ENCODE assay signal across 9 cellular contexts in the genomic region with DNA sequence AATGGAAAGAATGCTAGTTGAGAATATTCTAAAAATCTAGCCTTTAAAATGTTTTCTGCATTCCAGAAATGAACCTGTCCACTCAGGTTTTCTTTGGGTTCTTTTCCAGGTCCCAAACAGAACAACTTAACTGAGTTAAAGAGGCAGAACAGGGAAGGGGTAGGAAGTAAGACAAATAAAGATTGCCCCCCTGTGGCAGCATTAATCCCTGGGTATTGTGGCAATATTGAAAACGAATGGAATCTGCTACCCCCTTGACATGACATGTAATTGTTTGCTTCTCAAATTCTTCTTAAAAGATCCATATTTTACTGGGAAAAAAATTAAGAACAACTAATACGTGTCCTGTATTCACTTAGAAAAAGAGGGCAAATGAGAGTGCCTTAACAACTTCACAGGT. TPM values are rescaled to one million over a fixed set of nuclear protein-coding genes. Genes with fewer than 3 reads are reported as not detected.
DNase-seq lines count a peak whose midpoint lies in the region; ATAC-seq and TF ChIP-seq lines count a peak whose summit lies in the region.
"Had no signal": no experiment of that assay in that cellular context is flagged by ENCODE, and none has a peak within 500 bp of the region (broad histone marks: within the 10 kb centered on the region; RNA-seq: fewer than 3 reads in every experiment).

No MANE protein-coding gene starts in this region.

- peak; percentile 43 for TF ChIP-seq RAD21 in HCT116 (IDR thresholded peaks at IDR 0.05; ENCODE audit: low read depth)

- H3K27ac ChIP-seq in HCT116 (ENCODE audit: low read depth, low read length) (no peak overlapping the region), lower lobe of right lung (no peak overlapping the region)

- RAD21 ChIA-PET in HCT116 (lab: Charles Lee; ENCODE audit: low non-redundant PET in 1 of 2, low total read pairs in 2 of 2, uncharacterized antibody in 2 of 2, unreplicated experiment in 2 of 2), result no interaction called here

- intact Hi-C loops in HCT116 (cut with micrococcal nuclease), result loop anchor here (2.0 kb wide), 1 partner anchor 149 kb away; no protein-coding TSS in a partner anchor
- intact Hi-C loops in lower lobe of right lung (cut with DNase I), result no loop called here

- POLR2A ChIA-PET in HCT116 (lab: Charles Lee), result no interaction called here

- ATAC-seq in HCT116 (no peak), lower lobe of right lung (no peak), HG02885 (IDR thresholded peaks at IDR 0.05; ENCODE audit: poor library complexity, unreplicated experiment) (no peak)

- H3K9me2 ChIP-seq in HCT116 (ENCODE audit: insufficient read depth), result no peaks in the 10 kb centered on the region

- no peaks in the 10 kb centered on the region for H3K79me2 ChIP-seq in HCT116 (ENCODE audit: insufficient read depth, low read length)

- TF ChIP-seq POLR2A in HCT116 (IDR thresholded peaks at IDR 0.05; ENCODE audit: borderline replicate concordance, extremely low read depth, insufficient read depth, insufficient read length), result no peak

- TF ChIP-seq CTCF in BE2C (IDR thresholded peaks at IDR 0.05; ENCODE audit: low read depth, low read length) (peak; percentile 57), HCT116 (IDR thresholded peaks at IDR 0.05 in 2 of 3, conservative IDR thresholded peaks at IDR 0.05 in 1 of 3; ENCODE audit: borderline replicate concordance in 1 of 3, insufficient read depth in 1 of 3, low read depth in 2 of 3, low read length in 2 of 3) (peak; percentile 27 to 52 (median 30); a peak in 3 of 6 replicates), astrocyte of the cerebellum (IDR thresholded peaks at IDR 0.05; ENCODE audit: low read depth, low read length, missing control alignments) (peak; percentile 26), lower lobe of right lung (IDR thresholded peaks at IDR 0.05) (peak; percentile 28)

- BruUV-seq in HCT116 (replicated peaks; lab: Mats Ljungman, UMichigan), result no TSS peak

- no peak overlapping the region for H3K9ac ChIP-seq in HCT116 (ENCODE audit: low read length)

- CTCF ChIA-PET in HCT116 (lab: Charles Lee), result interaction anchor here (1.4 kb wide), 1 partner anchor 150 kb away, joined by 6 read pairs; no protein-coding TSS in a partner anchor

- H3K9me3 ChIP-seq in BE2C, result no peaks in the 10 kb centered on the region
- H3K9me3 ChIP-seq in HCT116 (ENCODE audit: control insufficient read depth in 1 of 2, insufficient read depth in 1 of 2, low read depth in 1 of 2, low read length in 2 of 2), result no peaks in the 10 kb centered on the region
- H3K9me3 ChIP-seq in lower lobe of right lung, result no peaks in the 10 kb centered on the region

- no peaks in the 10 kb centered on the region for H4K20me1 ChIP-seq in HCT116 (ENCODE audit: insufficient read depth)

- no peak overlapping the region for H3K4me2 ChIP-seq in HCT116 (ENCODE audit: low read length)

- H3K27me3 ChIP-seq in BE2C (no peaks in the 10 kb centered on the region), HCT116 (ENCODE audit: insufficient read depth, low read length) (no peaks in the 10 kb centered on the region), lower lobe of right lung (ENCODE audit: low read depth) (no peaks in the 10 kb centered on the region)

- H3K36me3 ChIP-seq in BE2C (peaks cover 53% of the 10 kb centered on the region), HCT116 (ENCODE audit: control insufficient read depth in 1 of 2, insufficient read depth in 2 of 2, low read length in 2 of 2) (peaks cover 28 to 40% of the 10 kb centered on the region in 2 experiments), lower lobe of right lung (peaks cover 84% of the 10 kb centered on the region)

- in situ Hi-C loops in astrocyte of the cerebellum (cut with HindIII; ENCODE audit: low sequenced_read_pairs), result no loop called here

- H2AFZ ChIP-seq in HCT116 (ENCODE audit: low read depth, low read length, poor library complexity, severe bottlenecking), result no peak overlapping the region

- DNase-seq in BE2C, result no peak
- DNase-seq in HCT116 (ENCODE audit: low read depth, low spot score), result no peak
- DNase-seq in astrocyte of the cerebellum (ENCODE audit: low read depth), result no peak
- DNase-seq in lower lobe of right lung, result no peak
- no peak for DNase-seq in NCI-H146 treated with DMSO at 0.1 percent for 48 hours (lab: John Stamatoyannopoulos, UW; ENCODE audit: unreplicated experiment)
- DNase-seq in putamen (ENCODE audit: low spot score), result no peak
- DNase-seq in NCI-H510A (lab: John Stamatoyannopoulos, UW), result no peak
- DNase-seq: NCI-H187 treated with DMSO at 0.1 percent for 48 hours had no signal

- no peak overlapping the region for H3K4me3 ChIP-seq in BE2C (ENCODE audit: low read depth, low read length)
- H3K4me3 ChIP-seq in HCT116 (replicated peaks in 1 of 2; ENCODE audit: low read depth in 1 of 2, low read length in 2 of 2), result no peak overlapping the region
- no peak overlapping the region for H3K4me3 ChIP-seq in astrocyte of the cerebellum (ENCODE audit: low read depth, low read length)
- no peak overlapping the region for H3K4me3 ChIP-seq in lower lobe of right lung

- H3K4me1 ChIP-seq in BE2C (no peaks in the 10 kb centered on the region), HCT116 (ENCODE audit: control insufficient read depth in 1 of 2, insufficient read depth in 2 of 2, low read length in 2 of 2) (no peaks in the 10 kb centered on the region), lower lobe of right lung (no peaks in the 10 kb centered on the region)

TF ChIP-seq in HCT116, 20 proteins besides CTCF, POLR2A, EP300 and RAD21:
- TF ChIP-seq JUND (IDR thresholded peaks at IDR 0.05) (no peak), POLR2AphosphoS5 (IDR thresholded peaks at IDR 0.05; ENCODE audit: low read depth, low read length) (no peak), EZH2phosphoT487 (IDR thresholded peaks at IDR 0.05; ENCODE audit: borderline replicate concordance) (no peak)

RNA-seq across cellular contexts. Expression of gene RBM22, which starts 9.3 kb away (rescaled TPM):
- polyA plus RNA-seq in BE2C (2012; ENCODE audit: insufficient read depth, insufficient read length, low read depth), result 125 TPM
- total RNA-seq in HCT116 (2021; ENCODE audit: unreplicated experiment) (61.4 TPM), lower lobe of right lung (46.8 TPM)
- 37.8 and 43.4 TPM in 2 replicates for polyA plus RNA-seq in HCT116 (2012)

RNA-seq across cellular contexts. Expression of gene DCTN4, which starts 48.7 kb away (rescaled TPM):
- polyA plus RNA-seq in BE2C (2012; ENCODE audit: insufficient read depth, insufficient read length, low read depth), result 86.2 TPM
- total RNA-seq in HCT116 (2021; ENCODE audit: unreplicated experiment), result 78.8 TPM
- polyA plus RNA-seq in HCT116 (2012), result 34.0 and 42.6 TPM in 2 replicates
- total RNA-seq in lower lobe of right lung, result 71.8 TPM

RNA-seq across cellular contexts. Expression of gene MYOZ3, which starts 49.1 kb away (rescaled TPM):
- 1.4 TPM for polyA plus RNA-seq in BE2C (2012; ENCODE audit: insufficient read depth, insufficient read length, low read depth)
- total RNA-seq in HCT116 (2021; ENCODE audit: unreplicated experiment) (0.10 TPM), lower lobe of right lung (0.92 TPM)
- polyA plus RNA-seq in HCT116 (2012), result 0.04 and 0.06 TPM in 2 replicates
